In genomic region chr22:46902998-46903916, GRCh38 we compare ENCODE assay signal across 24 cellular contexts.
DNase-seq lines count a peak whose midpoint lies in the region; ATAC-seq, FAIRE-seq and TF ChIP-seq lines count a peak whose summit lies in the region.
"Had no signal": no experiment of that assay in that cellular context is flagged by ENCODE, and none has a peak within 500 bp of the region (broad histone marks: within the 10 kb centered on the region; RNA-seq: fewer than 3 reads in every experiment).

No MANE protein-coding gene starts in this region.

- no peak overlapping the region for H3K9ac ChIP-seq in kidney (ENCODE audit: low read length in 2 of 2)
- H3K9ac ChIP-seq in trophoblast cell (ENCODE audit: low read length) = no peak overlapping the region

- no peak overlapping the region for H3K18ac ChIP-seq in trophoblast cell (ENCODE audit: low read length)

- no peak for ATAC-seq in GM21367 (IDR thresholded peaks at IDR 0.05; ENCODE audit: unreplicated experiment)
- ATAC-seq: GM12878; left lung; mucosa of descending colon; stimulated activated naive CD8-positive, alpha-beta T cell treated with anti-CD3 and anti-CD28 coated beads, Interleukin-15, Interleukin-2, amounts not matched to agents 100 U/mL and 50 U/mL, for 24 hours had no signal

- no peak for TF ChIP-seq POLR2A in testis (IDR thresholded peaks at IDR 0.05)

- no peak overlapping the region for H4K8ac ChIP-seq in trophoblast cell (ENCODE audit: low read depth, low read length)

- no peak overlapping the region for H2BK120ac ChIP-seq in trophoblast cell (ENCODE audit: insufficient read depth, low read length, poor library complexity)

- H3K4me3 ChIP-seq in kidney (ENCODE audit: low read length in 2 of 2) (no peak overlapping the region), trophoblast cell (ENCODE audit: low read depth, low read length) (no peak overlapping the region), testis (no peak overlapping the region)
- H3K4me3 ChIP-seq: ascending aorta, GM12878, left lung, mucosa of descending colon, smooth muscle cell, tibial nerve had no signal

- no peaks in the 10 kb centered on the region for H3K27me3 ChIP-seq in trophoblast cell (ENCODE audit: insufficient read depth, low read length)
- no peaks in the 10 kb centered on the region for H3K27me3 ChIP-seq in testis
- H3K27me3 ChIP-seq: ascending aorta, left lung, neutrophil, tibial nerve had no signal

- intact Hi-C loops in kidney (cut with DNase I) (no loop called here), testis (cut with DNase I; ENCODE audit: low total_unique reads) (no loop called here)

- no peak overlapping the region for H2BK12ac ChIP-seq in trophoblast cell (ENCODE audit: low read length)

- no peak overlapping the region for H3K4ac ChIP-seq in trophoblast cell (ENCODE audit: low read depth, low read length)

- DNase-seq in DMS 273 (lab: John Stamatoyannopoulos, UW; ENCODE audit: unreplicated experiment) (peak; percentile 22), DMS 273 treated with DMSO at 0.1 percent for 48 hours (lab: John Stamatoyannopoulos, UW) (no peak), cerebellar cortex (ENCODE audit: low spot score) (peak; percentile 13), kidney (peak; percentile 51), trophoblast cell (no peak), testis (no peak)
- no peak for DNase-seq in stimulated activated naive CD4-positive, alpha-beta T cell treated with Interleukin-2 at 50 U/mL for 16 hours (lab: John Stamatoyannopoulos, UW)
- DNase-seq: activated CD4-positive, alpha-beta T cell treated with anti-CD3 and anti-CD28 coated beads for 1 hour; DMS79 treated with DMSO at 0.1 percent for 48 hours; left lung; mucosa of descending colon; NCI-H1105; NCI-H2029 treated with DMSO at 0.1 percent for 48 hours; SIG-M5; stimulated activated CD4-positive, alpha-beta T cell treated with anti-CD3 and anti-CD28 coated beads, Interleukin-2, amount 100 ng/mL, for 48 hours; stimulated activated naive CD8-positive, alpha-beta T cell treated with anti-CD3 and anti-CD28 coated beads, Interleukin-15, Interleukin-2, amounts not matched to agents 100 U/mL and 50 U/mL, for 24 hours had no signal

- H3K4me1 ChIP-seq in kidney (ENCODE audit: control insufficient read depth in 1 of 2, insufficient read depth in 1 of 2, low read depth in 1 of 2, low read length in 2 of 2) (no peaks in the 10 kb centered on the region), trophoblast cell (ENCODE audit: control insufficient read depth in 1 of 2, insufficient read depth in 2 of 2, low read length in 2 of 2) (peaks cover 10 to 13% of the 10 kb centered on the region in 2 experiments), testis (no peaks in the 10 kb centered on the region)
- H3K4me1 ChIP-seq: ascending aorta, left lung had no signal

- H3K79me2 ChIP-seq in trophoblast cell (ENCODE audit: control insufficient read depth, insufficient read depth, low read length, poor library complexity) = peaks cover 2% of the 10 kb centered on the region

- H3K23ac ChIP-seq in trophoblast cell (ENCODE audit: low read length) = no peak overlapping the region

- no peaks in the 10 kb centered on the region for H3K9me3 ChIP-seq in kidney (ENCODE audit: control insufficient read depth in 1 of 2, low read length in 2 of 2)
- H3K9me3 ChIP-seq in trophoblast cell (ENCODE audit: insufficient read depth, low read depth, low read length) = no peaks in the 10 kb centered on the region
- H3K9me3 ChIP-seq in testis = no peaks in the 10 kb centered on the region
- H3K9me3 ChIP-seq: ascending aorta, left lung, mucosa of descending colon, neutrophil, tibial nerve had no signal

- H2AK5ac ChIP-seq in trophoblast cell (ENCODE audit: low read length) = no peak overlapping the region

- no peak overlapping the region for H2AFZ ChIP-seq in trophoblast cell (ENCODE audit: insufficient read depth, low read length, poor library complexity)

- TF ChIP-seq CTCF in kidney (IDR thresholded peaks at IDR 0.05; ENCODE audit: borderline replicate concordance, extremely low read depth, insufficient read depth) (no peak), testis (IDR thresholded peaks at IDR 0.05) (no peak)

- peak overlapping the region; percentile 46 for H3K14ac ChIP-seq in trophoblast cell (ENCODE audit: low read length)

- FAIRE-seq in kidney (lab: Jason Lieb, UNC) = no peak
- FAIRE-seq: GM12878, TTC549 had no signal

- no peaks in the 10 kb centered on the region for H3K79me1 ChIP-seq in trophoblast cell (ENCODE audit: low read length)

- H3K36me3 ChIP-seq in kidney (ENCODE audit: control insufficient read depth in 1 of 2, insufficient read depth in 2 of 2, low read length in 2 of 2) (no peaks in the 10 kb centered on the region), trophoblast cell (ENCODE audit: control insufficient read depth in 1 of 2, insufficient read depth in 2 of 2, low read length in 2 of 2) (peaks cover 3 to 10% of the 10 kb centered on the region in 2 experiments), testis (ENCODE audit: low read depth, missing control alignments) (no peaks in the 10 kb centered on the region)

- H4K91ac ChIP-seq in trophoblast cell (ENCODE audit: low read depth, low read length) = no peak overlapping the region

- H3K27ac ChIP-seq in kidney (ENCODE audit: low read depth in 2 of 2, low read length in 2 of 2) (no peak overlapping the region), trophoblast cell (ENCODE audit: low read depth, low read length) (no peak overlapping the region), testis (no peak overlapping the region)
- H3K27ac ChIP-seq: 22Rv1, ascending aorta, left lung, neutrophil had no signal

- no peak overlapping the region for H3K4me2 ChIP-seq in trophoblast cell (ENCODE audit: low read length)
- H3K4me2 ChIP-seq: smooth muscle cell had no signal

- H4K12ac ChIP-seq in trophoblast cell (ENCODE audit: low read depth, low read length) = no peak overlapping the region

- no peak overlapping the region for H2BK5ac ChIP-seq in trophoblast cell (ENCODE audit: low read depth, low read length, poor library complexity)

- no CpG with 5 or more reads among the region's 29 CpGs for WGBS in trophoblast cell (ENCODE audit: extremely low coverage, insufficient coverage, insufficient read length)
- WGBS in testis, 2 donors = 90 to 91% methylated on average over 18 to 28 of the region's 29 CpGs

Comparison
In these comparisons a context has a peak if more than half of its experiments do, and no peak if none do; other contexts are left out.
1. DNase-seq: peak in DMS 273 (single experiment), cerebellar cortex (single experiment) and kidney (single experiment); none in DMS 273 treated with DMSO at 0.1 percent for 48 hours (single experiment), trophoblast cell (0 of 2), testis (single experiment) and stimulated activated naive CD4-positive, alpha-beta T cell treated with Interleukin-2 at 50 U/mL for 16 hours (single experiment).